19 cellular contexts compared by ENCODE assay signal in genomic region chr4:124203613-124204284, GRCh38.
DNase-seq lines count a peak whose midpoint lies in the region; ATAC-seq and TF ChIP-seq lines count a peak whose summit lies in the region.
"Had no signal": no experiment of that assay in that cellular context is flagged by ENCODE, and none has a peak within 500 bp of the region (broad histone marks: within the 10 kb centered on the region; RNA-seq: fewer than 3 reads in every experiment).

No MANE protein-coding gene starts in this region.

- H4K20me1 ChIP-seq in fibroblast of lung (ENCODE audit: control insufficient read depth, extremely low read depth, insufficient read depth, low read length), result no peaks in the 10 kb centered on the region

- no peak for TF ChIP-seq CTCF in RWPE2 (IDR thresholded peaks at IDR 0.05; ENCODE audit: poor library complexity, severe bottlenecking)
- TF ChIP-seq CTCF in fibroblast of lung (conservative IDR thresholded peaks at IDR 0.05 in 1 of 2, IDR thresholded peaks at IDR 0.05 in 1 of 2; ENCODE audit: low read depth in 1 of 2, low read length in 2 of 2), result no peak
- TF ChIP-seq CTCF in retinal pigment epithelial cell (conservative IDR thresholded peaks at IDR 0.05; ENCODE audit: low read depth, low read length), result no peak

- H3K9me3 ChIP-seq in RWPE2 (ENCODE audit: severe bottlenecking) (no peaks in the 10 kb centered on the region), fibroblast of lung (ENCODE audit: control insufficient read depth, insufficient read depth, low read depth, low read length) (no peaks in the 10 kb centered on the region)
- H3K9me3 ChIP-seq in effector memory CD4-positive, alpha-beta T cell (ENCODE audit: control insufficient read depth, low read length), result no peaks in the 10 kb centered on the region
- H3K9me3 ChIP-seq: BE2C, heart right ventricle had no signal

- H3K4me2 ChIP-seq in fibroblast of lung (ENCODE audit: extremely low read depth, insufficient read depth, low read length), result no peak overlapping the region
- H3K4me2 ChIP-seq: smooth muscle cell had no signal

- peaks cover 21% of the 10 kb centered on the region for H3K4me1 ChIP-seq in RWPE2 (ENCODE audit: insufficient read depth, poor library complexity, severe bottlenecking)
- H3K4me1 ChIP-seq in fibroblast of lung (ENCODE audit: control insufficient read depth, extremely low read depth, insufficient read depth, low read length), result peaks cover 6% of the 10 kb centered on the region
- H3K4me1 ChIP-seq in effector memory CD4-positive, alpha-beta T cell (ENCODE audit: control insufficient read depth, insufficient read depth, low read length, poor library complexity, severe bottlenecking), result no peaks in the 10 kb centered on the region
- H3K4me1 ChIP-seq: BE2C had no signal

- no peak overlapping the region for H3K9ac ChIP-seq in fibroblast of lung (ENCODE audit: insufficient read depth, low read length)

- no peaks in the 10 kb centered on the region for H3K79me2 ChIP-seq in fibroblast of lung (ENCODE audit: control insufficient read depth, insufficient read depth, low read length)

- H3K36me3 ChIP-seq in RWPE2 (ENCODE audit: low read depth) (no peaks in the 10 kb centered on the region), fibroblast of lung (ENCODE audit: control insufficient read depth, insufficient read depth, low read length) (no peaks in the 10 kb centered on the region)
- no peaks in the 10 kb centered on the region for H3K36me3 ChIP-seq in effector memory CD4-positive, alpha-beta T cell (ENCODE audit: control insufficient read depth, insufficient read depth, low read length)
- H3K36me3 ChIP-seq: BE2C, heart right ventricle had no signal

- H3K27ac ChIP-seq in RWPE2 (ENCODE audit: poor library complexity, severe bottlenecking) (no peak overlapping the region), fibroblast of lung (ENCODE audit: insufficient read depth, low read length) (no peak overlapping the region)
- H3K27ac ChIP-seq in effector memory CD4-positive, alpha-beta T cell (ENCODE audit: insufficient read depth, low read length, poor library complexity, severe bottlenecking), result no peak overlapping the region
- H3K27ac ChIP-seq: heart right ventricle had no signal

- H3K27me3 ChIP-seq in RWPE2 (ENCODE audit: insufficient read depth, poor library complexity, severe bottlenecking) (no peaks in the 10 kb centered on the region), fibroblast of lung (ENCODE audit: control insufficient read depth, insufficient read depth, low read length) (no peaks in the 10 kb centered on the region)
- H3K27me3 ChIP-seq in effector memory CD4-positive, alpha-beta T cell (replicated peaks; ENCODE audit: control insufficient read depth, insufficient read depth, low read length, poor library complexity, severe bottlenecking), result no peaks in the 10 kb centered on the region
- H3K27me3 ChIP-seq: BE2C, heart right ventricle had no signal

- H3K4me3 ChIP-seq in RWPE2 (ENCODE audit: severe bottlenecking) (no peak overlapping the region), fibroblast of lung (replicated peaks in 1 of 4; ENCODE audit: control extremely low read depth in 1 of 4, insufficient read depth in 1 of 4, low read depth in 3 of 4, low read length in 4 of 4) (no peak overlapping the region), retinal pigment epithelial cell (ENCODE audit: low read length) (no peak overlapping the region)
- H3K4me3 ChIP-seq in effector memory CD4-positive, alpha-beta T cell (ENCODE audit: insufficient read depth, low read depth, low read length, poor library complexity, severe bottlenecking), result no peak overlapping the region
- H3K4me3 ChIP-seq: heart right ventricle, smooth muscle cell had no signal

- ATAC-seq in RWPE2 (ENCODE audit: low read depth) (peak; percentile 31; the same call in 1 of the 3 replicates), GM21367 (IDR thresholded peaks at IDR 0.05; ENCODE audit: unreplicated experiment) (no peak)
- ATAC-seq: heart right ventricle; stimulated activated naive B cell treated with anti-CD40 and anti-IgM and Interleukin-4, amounts not matched to agents 10 μg/mL and 1 μg/mL and 100 μg/mL, for 72 hours had no signal

- DNase-seq in ELR (ENCODE audit: low read depth) (peak; percentile 63), RWPE2 (ENCODE audit: low spot score) (no peak), fibroblast of lung (ENCODE audit: low read depth in 2 of 2) (peak; percentile 86 to 93), retinal pigment epithelial cell (ENCODE audit: low read depth) (peak; percentile 46), CD1c-positive myeloid dendritic cell (ENCODE audit: extremely low spot score) (no peak), DMS79 treated with DMSO at 0.1 percent for 48 hours (lab: John Stamatoyannopoulos, UW) (no peak)
- no peak for DNase-seq in effector memory CD4-positive, alpha-beta T cell
- DNase-seq: activated CD4-positive, alpha-beta T cell treated with anti-CD3 and anti-CD28 coated beads, Interleukin-2, amount 10 ng/mL, durations not matched to agents 24 days and 14 days; activated naive CD4-positive, alpha-beta T cell treated with anti-CD3 and anti-CD28 coated beads, Interleukin-2, amount 50 U/mL, for 16 hours; activated T-cell treated with anti-CD3 and anti-CD28 coated beads for 4 hours; BE2C; heart right ventricle; kidney; NCI-H1436; NCI-H446; occipital lobe; stimulated activated naive B cell treated with anti-CD40 and anti-IgM and Interleukin-4, amounts not matched to agents 10 μg/mL and 1 μg/mL and 100 μg/mL, for 72 hours had no signal

- no peak overlapping the region for H2AFZ ChIP-seq in fibroblast of lung (ENCODE audit: low read length)

Comparison
In these comparisons a context has a peak if more than half of its experiments do, and no peak if none do; other contexts are left out.
1. DNase-seq: peak in ELR (single experiment), fibroblast of lung (2 of 2) and retinal pigment epithelial cell (single experiment); none in RWPE2 (single experiment), effector memory CD4-positive, alpha-beta T cell (0 of 3), CD1c-positive myeloid dendritic cell (single experiment) and DMS79 treated with DMSO at 0.1 percent for 48 hours (single experiment).